Comparison of ENCODE assay signal across 15 cellular contexts in genomic region chr6:38155576-38156204, GRCh38.
DNase-seq lines count a peak whose midpoint lies in the region; ATAC-seq and TF ChIP-seq lines count a peak whose summit lies in the region.
"Had no signal": no experiment of that assay in that cellular context is flagged by ENCODE, and none has a peak within 500 bp of the region (broad histone marks: within the 10 kb centered on the region; RNA-seq: fewer than 3 reads in every experiment).

No MANE protein-coding gene starts in this region.

- H3K36me3 Mint-ChIP-seq in CD4-positive, alpha-beta T cell (ENCODE audit: low read depth) = peaks cover 28% of the 10 kb centered on the region
- H3K36me3 Mint-ChIP-seq in IgD-negative memory B cell (peaks cover 6% of the 10 kb centered on the region), endothelial cell (ENCODE audit: low read depth, unreplicated experiment) (peaks cover 28% of the 10 kb centered on the region), nephron (ENCODE audit: low read depth) (peaks cover 32% of the 10 kb centered on the region)

- DNase-seq in CD4-positive, alpha-beta T cell = no peak
- no peak for DNase-seq in endothelial cell (ENCODE audit: low spot score)
- no peak for DNase-seq in Ammon's horn (ENCODE audit: low spot score)
- DNase-seq: KBM-7; NCI-H1105; NCI-H2227 treated with DMSO at 0.1 percent for 48 hours; stimulated activated naive CD4-positive, alpha-beta T cell treated with Interleukin-2 at 50 U/mL for 16 hours had no signal

- H3K9me3 ChIP-seq in CD4-positive, alpha-beta T cell (ENCODE audit: control insufficient read depth, low read length) = no peaks in the 10 kb centered on the region
- H3K9me3 ChIP-seq: gastroesophageal sphincter, HAP-1 had no signal

- H3K27me3 Mint-ChIP-seq in CD4-positive, alpha-beta T cell = no peaks in the 10 kb centered on the region
- H3K27me3 Mint-ChIP-seq in IgD-negative memory B cell (no peaks in the 10 kb centered on the region), endothelial cell (ENCODE audit: unreplicated experiment) (peaks cover 20% of the 10 kb centered on the region), nephron (ENCODE audit: low read depth) (no peaks in the 10 kb centered on the region)

- POLR2A ChIA-PET in CD4-positive, alpha-beta T cell (lab: Charles Lee) = no interaction called here

- H3K27ac Mint-ChIP-seq in CD4-positive, alpha-beta T cell = peak overlapping the region; percentile 45
- H3K27ac Mint-ChIP-seq in IgD-negative memory B cell = peak overlapping the region in 2 of 3 donors; percentile 36 to 82
- H3K27ac Mint-ChIP-seq in endothelial cell (ENCODE audit: unreplicated experiment) = peak overlapping the region; percentile 79
- H3K27ac Mint-ChIP-seq in nephron = peak overlapping the region; percentile 8 to 54 (median 18)

- no peaks in the 10 kb centered on the region for H3K4me1 Mint-ChIP-seq in CD4-positive, alpha-beta T cell (ENCODE audit: low read depth)
- peaks cover 0 to 4% (median 0%) of the 10 kb centered on the region in 3 donors for H3K4me1 Mint-ChIP-seq in IgD-negative memory B cell
- peaks cover 19% of the 10 kb centered on the region for H3K4me1 Mint-ChIP-seq in endothelial cell (ENCODE audit: unreplicated experiment)
- peaks cover 26% of the 10 kb centered on the region for H3K4me1 Mint-ChIP-seq in nephron

- H3K4me3 Mint-ChIP-seq in CD4-positive, alpha-beta T cell = no peak overlapping the region
- H3K4me3 Mint-ChIP-seq in IgD-negative memory B cell (peak overlapping the region in 1 of 4 donors; percentile 9), endothelial cell (ENCODE audit: unreplicated experiment) (no peak overlapping the region), nephron (no peak overlapping the region)

- no peaks in the 10 kb centered on the region for H3K27me3 ChIP-seq in CD4-positive, alpha-beta T cell (ENCODE audit: control insufficient read depth, insufficient read depth, low read length)
- H3K27me3 ChIP-seq: dorsolateral prefrontal cortex, gastroesophageal sphincter had no signal

- TF ChIP-seq CTCF in CD4-positive, alpha-beta T cell (IDR thresholded peaks at IDR 0.05) = no peak
- TF ChIP-seq CTCF in endothelial cell (IDR thresholded peaks at IDR 0.05; ENCODE audit: unreplicated experiment) = no peak
- no peak for TF ChIP-seq CTCF in nephron (IDR thresholded peaks at IDR 0.05; ENCODE audit: unreplicated experiment in 3 of 3)

- no peak for ATAC-seq in CD4-positive, alpha-beta T cell (ENCODE audit: poor library complexity)
- ATAC-seq in SK-N-SH treated with all-trans-retinoic acid at 6 μM for 48 hours (no peak), GM18502 (IDR thresholded peaks at IDR 0.05; ENCODE audit: poor library complexity, unreplicated experiment) (no peak), HG03135 (IDR thresholded peaks at IDR 0.05; ENCODE audit: unreplicated experiment) (no peak)

- CTCF ChIA-PET in CD4-positive, alpha-beta T cell (lab: Charles Lee) = no interaction called here

- no peaks in the 10 kb centered on the region for H3K9me3 Mint-ChIP-seq in CD4-positive, alpha-beta T cell
- H3K9me3 Mint-ChIP-seq in IgD-negative memory B cell = peaks cover 3 to 8% (median 4%) of the 10 kb centered on the region in 3 donors
- no peaks in the 10 kb centered on the region for H3K9me3 Mint-ChIP-seq in endothelial cell (ENCODE audit: unreplicated experiment)
- H3K9me3 Mint-ChIP-seq in nephron = peaks cover 4% of the 10 kb centered on the region

- no peak overlapping the region for H3K27ac ChIP-seq in CD4-positive, alpha-beta T cell (ENCODE audit: low read depth, low read length)
- H3K27ac ChIP-seq: gastroesophageal sphincter had no signal

- intact Hi-C loops in CD4-positive, alpha-beta T cell (cut with DNase I, micrococcal nuclease) = no loop called here

TF ChIP-seq in SK-N-SH treated with all-trans-retinoic acid at 6 μM for 48 hours, 23 proteins besides CTCF, POLR2A, EP300 and RAD21:
- TF ChIP-seq OSR1 (CRISPR knock-in tag; IDR thresholded peaks at IDR 0.05) = no peak
- no peak for TF ChIP-seq ESRRG (CRISPR knock-in tag; IDR thresholded peaks at IDR 0.05)
- no peak for TF ChIP-seq ZC3H10 (CRISPR knock-in tag; IDR thresholded peaks at IDR 0.05)
- no peak for TF ChIP-seq ZNF70 (CRISPR knock-in tag; IDR thresholded peaks at IDR 0.05)
- no peak for TF ChIP-seq ZFP30 (CRISPR knock-in tag; IDR thresholded peaks at IDR 0.05)
- TF ChIP-seq, protein P1, sequence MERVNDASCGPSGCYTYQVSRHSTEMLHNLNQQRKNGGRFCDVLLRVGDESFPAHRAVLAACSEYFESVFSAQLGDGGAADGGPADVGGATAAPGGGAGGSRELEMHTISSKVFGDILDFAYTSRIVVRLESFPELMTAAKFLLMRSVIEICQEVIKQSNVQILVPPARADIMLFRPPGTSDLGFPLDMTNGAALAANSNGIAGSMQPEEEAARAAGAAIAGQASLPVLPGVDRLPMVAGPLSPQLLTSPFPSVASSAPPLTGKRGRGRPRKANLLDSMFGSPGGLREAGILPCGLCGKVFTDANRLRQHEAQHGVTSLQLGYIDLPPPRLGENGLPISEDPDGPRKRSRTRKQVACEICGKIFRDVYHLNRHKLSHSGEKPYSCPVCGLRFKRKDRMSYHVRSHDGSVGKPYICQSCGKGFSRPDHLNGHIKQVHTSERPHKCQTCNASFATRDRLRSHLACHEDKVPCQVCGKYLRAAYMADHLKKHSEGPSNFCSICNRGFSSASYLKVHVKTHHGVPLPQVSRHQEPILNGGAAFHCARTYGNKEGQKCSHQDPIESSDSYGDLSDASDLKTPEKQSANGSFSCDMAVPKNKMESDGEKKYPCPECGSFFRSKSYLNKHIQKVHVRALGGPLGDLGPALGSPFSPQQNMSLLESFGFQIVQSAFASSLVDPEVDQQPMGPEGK (CRISPR knock-in tag; IDR thresholded peaks at IDR 0.05; ENCODE audit: borderline replicate concordance) = no peak
- no peak for TF ChIP-seq ZFP3 (CRISPR knock-in tag; IDR thresholded peaks at IDR 0.05)
- TF ChIP-seq RARB (CRISPR knock-in tag; IDR thresholded peaks at IDR 0.05) = no peak
- TF ChIP-seq SNAI2 (CRISPR knock-in tag; IDR thresholded peaks at IDR 0.05) = no peak
- no peak for TF ChIP-seq TCF4 (CRISPR knock-in tag; IDR thresholded peaks at IDR 0.05; ENCODE audit: borderline replicate concordance)

Comparison
In these comparisons a context has a peak if more than half of its experiments do, and no peak if none do; other contexts are left out.
1. H3K27ac Mint-ChIP-seq: peak in every context shown above with its lines; median percentile 79 in endothelial cell; 59 in IgD-negative memory B cell; 45 in CD4-positive, alpha-beta T cell; 18 in nephron.